In genomic region chr13:97259787-97260641, GRCh38 we compare ENCODE assay signal across 8 cellular contexts. TPM values are rescaled to one million over a fixed set of nuclear protein-coding genes. Genes with fewer than 3 reads are reported as not detected.
DNase-seq lines count a peak whose midpoint lies in the region; ATAC-seq, FAIRE-seq and TF ChIP-seq lines count a peak whose summit lies in the region.

No MANE protein-coding gene starts in this region.

- H3K4me1 ChIP-seq in liver (ENCODE audit: control insufficient read depth in 4 of 4, insufficient read depth in 4 of 4, low read length in 3 of 4) (peaks cover 22 to 64% (median 46%) of the 10 kb centered on the region in 4 donors), upper lobe of right lung (peaks cover 73% of the 10 kb centered on the region)

- ATAC-seq in upper lobe of right lung (peak; percentile 11), GM19455 (IDR thresholded peaks at IDR 0.05; ENCODE audit: unreplicated experiment) (no peak)

- H3K4me3 ChIP-seq in bronchial epithelial cell (ENCODE audit: low read depth, low read length) = no peak overlapping the region
- no peak overlapping the region for H3K4me3 ChIP-seq in liver (ENCODE audit: low read depth in 1 of 3, low read length in 3 of 3)
- H3K4me3 ChIP-seq in upper lobe of right lung = no peak overlapping the region

- peak overlapping the region; percentile 91 for H3K27ac Mint-ChIP-seq in activated T-cell treated with anti-CD3 and anti-CD28 coated beads, Interleukin-2, amount 50 U/mL, for 24 hours

- H3K27me3 ChIP-seq in bronchial epithelial cell (ENCODE audit: control insufficient read depth, insufficient read depth, low read length) (no peaks in the 10 kb centered on the region), liver (ENCODE audit: control insufficient read depth in 4 of 4, insufficient read depth in 4 of 4, low read length in 3 of 4) (no peaks in the 10 kb centered on the region), upper lobe of right lung (no peaks in the 10 kb centered on the region)

- peaks cover 85% of the 10 kb centered on the region for H3K4me1 Mint-ChIP-seq in activated T-cell treated with anti-CD3 and anti-CD28 coated beads, Interleukin-2, amount 50 U/mL, for 24 hours (ENCODE audit: low read depth)

- H3K27me3 Mint-ChIP-seq in activated T-cell treated with anti-CD3 and anti-CD28 coated beads, Interleukin-2, amount 50 U/mL, for 24 hours = no peaks in the 10 kb centered on the region

- H3K9me3 ChIP-seq in liver (ENCODE audit: control insufficient read depth in 4 of 4, low read length in 3 of 4) (no peaks in the 10 kb centered on the region), upper lobe of right lung (no peaks in the 10 kb centered on the region)

- intact Hi-C loops in upper lobe of right lung (cut with DNase I) = no loop called here

- H3K36me3 Mint-ChIP-seq in activated T-cell treated with anti-CD3 and anti-CD28 coated beads, Interleukin-2, amount 50 U/mL, for 24 hours (ENCODE audit: low read depth) = peaks cover 22% of the 10 kb centered on the region

- no peak for DNase-seq in activated T-cell treated with anti-CD3 and anti-CD28 coated beads, Interleukin-2, amount 50 U/mL, for 24 hours
- DNase-seq in activated T-cell treated with anti-CD3 and anti-CD28 coated beads, Interleukin-2, amount 50 U/mL, for 1 hour = no peak
- DNase-seq in bronchial epithelial cell (ENCODE audit: low read depth) (peak; percentile 58), upper lobe of right lung (no peak), NCI-H1694 (lab: John Stamatoyannopoulos, UW) (no peak), NCI-H345 treated with DMSO at 0.1 percent for 48 hours (lab: John Stamatoyannopoulos, UW; ENCODE audit: unreplicated experiment) (no peak)

- no peaks in the 10 kb centered on the region for H3K9me3 Mint-ChIP-seq in activated T-cell treated with anti-CD3 and anti-CD28 coated beads, Interleukin-2, amount 50 U/mL, for 24 hours

- H3K9ac ChIP-seq in liver (ENCODE audit: low read depth in 1 of 2, low read length in 2 of 2) = no peak overlapping the region

- no peak for TF ChIP-seq CTCF in bronchial epithelial cell (IDR thresholded peaks at IDR 0.05; ENCODE audit: insufficient read depth, low read length, severe bottlenecking)
- no peak for TF ChIP-seq CTCF in liver (IDR thresholded peaks at IDR 0.05; ENCODE audit: low read depth, low read length, missing input control)
- TF ChIP-seq CTCF in upper lobe of right lung (IDR thresholded peaks at IDR 0.05) = no peak

- FAIRE-seq in bronchial epithelial cell (lab: Jason Lieb, UNC) = no peak

- 73% methylated on average over 13 of the region's 13 CpGs for WGBS in liver

- peak in 1 of 2 donors; percentile 62 for TF ChIP-seq RAD21 in liver (IDR thresholded peaks at IDR 0.05)

- H3K4me3 Mint-ChIP-seq in activated T-cell treated with anti-CD3 and anti-CD28 coated beads, Interleukin-2, amount 50 U/mL, for 24 hours = no peak overlapping the region

- H3K36me3 ChIP-seq in bronchial epithelial cell (ENCODE audit: control insufficient read depth, insufficient read depth, low read length) (peaks cover 2% of the 10 kb centered on the region), liver (ENCODE audit: control insufficient read depth in 4 of 4, insufficient read depth in 3 of 4, low read depth in 1 of 4, low read length in 3 of 4) (no peaks in the 10 kb centered on the region), upper lobe of right lung (no peaks in the 10 kb centered on the region)

- H3K27ac ChIP-seq in liver (ENCODE audit: low read depth in 1 of 2, low read length in 2 of 2) (peak overlapping the region; percentile 77 to 85), upper lobe of right lung (peak overlapping the region; percentile 4)

TF ChIP-seq in liver, 16 proteins besides CTCF, POLR2A, EP300 and RAD21:
- TF ChIP-seq ZBTB33 (IDR thresholded peaks at IDR 0.05) = peak; percentile 80
- TF ChIP-seq HNF4A (conservative IDR thresholded peaks at IDR 0.05) = peak; percentile 87 to 91
- TF ChIP-seq EGR1 (IDR thresholded peaks at IDR 0.05; ENCODE audit: low read depth in 2 of 2) = peak in 1 of 2 donors; percentile 57
- TF ChIP-seq RXRA (IDR thresholded peaks at IDR 0.05) = peak; percentile 97 to 98
- TF ChIP-seq FOXA2 (IDR thresholded peaks at IDR 0.05) = peak; percentile 50
- TF ChIP-seq NR2F2 (IDR thresholded peaks at IDR 0.05) = peak; percentile 92
- peak; percentile 51 for TF ChIP-seq YY1 (IDR thresholded peaks at IDR 0.05)
- peak; percentile 70 for TF ChIP-seq MAX (IDR thresholded peaks at IDR 0.05)
- peak; percentile 31 for TF ChIP-seq FOXA1 (IDR thresholded peaks at IDR 0.05)
- TF ChIP-seq HNF4G (IDR thresholded peaks at IDR 0.05) = peak; percentile 62
- no peak for TF ChIP-seq TAF1 (conservative IDR thresholded peaks at IDR 0.05)
- TF ChIP-seq ATF3 (IDR thresholded peaks at IDR 0.05) = peak; percentile 98
- TF ChIP-seq SP1 (IDR thresholded peaks at IDR 0.05) = peak; percentile 97
- no peak for TF ChIP-seq GABPA (IDR thresholded peaks at IDR 0.05 in 1 of 2, conservative IDR thresholded peaks at IDR 0.05 in 1 of 2)
- TF ChIP-seq JUND (IDR thresholded peaks at IDR 0.05) = peak; percentile 98
- TF ChIP-seq REST (IDR thresholded peaks at IDR 0.05) = peak; percentile 31

RNA-seq across cellular contexts. Expression of gene MBNL2, which starts 37.9 kb away (rescaled TPM):
- total RNA-seq in bronchial epithelial cell (12.4 and 12.7 TPM in 2 replicates), liver (10 to 100 TPM; 16.0 to 49.6 TPM), upper lobe of right lung (60.6 TPM)
- polyA plus RNA-seq in liver = 10 to 100 TPM; 32.5 to 41.0 TPM
